In the genomic region with DNA sequence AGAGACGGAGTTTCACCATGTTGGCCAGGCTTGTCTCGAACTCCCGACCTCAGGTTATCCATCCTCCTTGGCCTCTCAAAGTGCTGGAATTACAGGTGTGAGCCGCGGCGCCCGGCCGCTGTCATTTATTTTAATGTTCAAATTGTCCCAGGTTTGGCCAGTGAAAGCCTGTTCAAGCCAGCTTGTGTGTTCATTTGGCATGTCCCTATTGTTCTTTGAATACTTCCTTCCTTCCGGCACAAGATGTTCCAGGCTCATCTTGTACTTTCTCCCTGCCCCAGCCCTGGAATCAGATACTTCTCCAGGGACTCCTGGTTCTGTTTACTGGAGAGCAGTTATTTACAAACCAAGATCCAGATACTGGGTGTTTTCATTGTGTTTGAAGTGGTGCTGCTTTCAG, we compare ENCODE assay signal across 11 cellular contexts. TPM values are rescaled to one million over a fixed set of nuclear protein-coding genes. Genes with fewer than 3 reads are reported as not detected.
DNase-seq lines count a peak whose midpoint lies in the region; ATAC-seq and TF ChIP-seq lines count a peak whose summit lies in the region.
"Had no signal": no experiment of that assay in that cellular context is flagged by ENCODE, and none has a peak within 500 bp of the region (broad histone marks: within the 10 kb centered on the region; RNA-seq: fewer than 3 reads in every experiment).

No MANE protein-coding gene starts in this region.

- peak overlapping the region; percentile 47 for H3K4me3 Mint-ChIP-seq in activated naive CD4-positive, alpha-beta T cell treated with anti-CD3 and anti-CD28 coated beads for 36 hours
- peak overlapping the region; percentile 77 for H3K4me3 Mint-ChIP-seq in type B pancreatic cell

- H3K27ac Mint-ChIP-seq in activated naive CD4-positive, alpha-beta T cell treated with anti-CD3 and anti-CD28 coated beads for 36 hours = no peak overlapping the region
- peak overlapping the region; percentile 62 for H3K27ac Mint-ChIP-seq in type B pancreatic cell

- intact Hi-C loops in activated naive CD4-positive, alpha-beta T cell treated with anti-CD3 and anti-CD28 coated beads for 36 hours (cut with micrococcal nuclease) = loop anchor here (5.0 kb wide), 2 partner anchors 35 kb away; a partner anchor contains a TSS

- H3K27me3 Mint-ChIP-seq in activated naive CD4-positive, alpha-beta T cell treated with anti-CD3 and anti-CD28 coated beads for 36 hours (ENCODE audit: low read depth) = peaks cover 36% of the 10 kb centered on the region
- H3K27me3 Mint-ChIP-seq in type B pancreatic cell = no peaks in the 10 kb centered on the region

- H3K9me3 Mint-ChIP-seq in activated naive CD4-positive, alpha-beta T cell treated with anti-CD3 and anti-CD28 coated beads for 36 hours = no peaks in the 10 kb centered on the region
- H3K9me3 Mint-ChIP-seq in type B pancreatic cell = no peaks in the 10 kb centered on the region

- no peak for DNase-seq in activated naive CD4-positive, alpha-beta T cell treated with anti-CD3 and anti-CD28 coated beads for 36 hours
- DNase-seq in activated naive CD4-positive, alpha-beta T cell treated with Interleukin-2 at 50 U/mL for 16 hours = no peak
- DNase-seq in mucosa of gallbladder (ENCODE audit: low spot score) (peak; percentile 58), type B pancreatic cell (ENCODE audit: extremely low spot score, unreplicated experiment) (no peak)
- DNase-seq in stimulated activated CD4-positive, alpha-beta T cell treated with anti-CD3 and anti-CD28 coated beads, Interleukin-2, amount 100 ng/mL, for 48 hours = no peak
- DNase-seq: activated CD4-positive, CD25-positive, alpha-beta regulatory T cell treated with anti-CD3 and anti-CD28 coated beads, Interleukin-2, amount 50 U/mL, for 72 hours; NCI-H2029 had no signal

- no peaks in the 10 kb centered on the region for H3K36me3 Mint-ChIP-seq in activated naive CD4-positive, alpha-beta T cell treated with anti-CD3 and anti-CD28 coated beads for 36 hours (ENCODE audit: low read depth)
- no peaks in the 10 kb centered on the region for H3K36me3 Mint-ChIP-seq in type B pancreatic cell

- no peak for TF ChIP-seq CTCF in type B pancreatic cell (conservative IDR thresholded peaks at IDR 0.05)

- peaks cover 5% of the 10 kb centered on the region for H3K4me1 Mint-ChIP-seq in activated naive CD4-positive, alpha-beta T cell treated with anti-CD3 and anti-CD28 coated beads for 36 hours (ENCODE audit: low read depth)
- H3K4me1 Mint-ChIP-seq in type B pancreatic cell (ENCODE audit: unreplicated experiment) = peaks cover 9% of the 10 kb centered on the region

- CTCF ChIA-PET in activated naive CD4-positive, alpha-beta T cell treated with anti-CD3 and anti-CD28 coated beads for 36 hours (lab: Charles Lee) = interaction anchor here (0.6 to 0.9 kb wide), 2 partner anchors 34 to 53 kb away, joined by 3 read pairs; no protein-coding TSS in a partner anchor

- peak; percentile 26 for ATAC-seq in esophagus mucosa
- no peak for ATAC-seq in HG03196 (IDR thresholded peaks at IDR 0.05; ENCODE audit: unreplicated experiment)
- ATAC-seq in GM21717 (IDR thresholded peaks at IDR 0.05; ENCODE audit: unreplicated experiment) = no peak

RNA-seq across cellular contexts. Expression of a gene that starts 37.0 kb away (rescaled TPM):
- total RNA-seq in activated naive CD4-positive, alpha-beta T cell treated with anti-CD3 and anti-CD28 coated beads for 36 hours = not detected
- not detected for total RNA-seq in esophagus mucosa
- 0.03 TPM for total RNA-seq in mucosa of gallbladder
- 0.74 and 1.9 TPM in 2 replicates for total RNA-seq in type B pancreatic cell (ENCODE audit: low replicate concordance)
- total RNA-seq: HT1080 had no signal

RNA-seq across cellular contexts. Expression of a gene that starts 37.4 kb away (rescaled TPM):
- under 1 TPM; 0.21 to 0.35 TPM for total RNA-seq in activated naive CD4-positive, alpha-beta T cell treated with anti-CD3 and anti-CD28 coated beads for 36 hours
- total RNA-seq in esophagus mucosa = 3.1 TPM
- total RNA-seq in mucosa of gallbladder = 7.3 TPM
- 5.4 and 9.5 TPM in 2 replicates for total RNA-seq in type B pancreatic cell (ENCODE audit: low replicate concordance)
